ENCODE assay signal across 14 cellular contexts in genomic region chr18:57243624-57244179, GRCh38.
DNase-seq lines count a peak whose midpoint lies in the region; ATAC-seq, FAIRE-seq and TF ChIP-seq lines count a peak whose summit lies in the region.
"Had no signal": no experiment of that assay in that cellular context is flagged by ENCODE, and none has a peak within 500 bp of the region (broad histone marks: within the 10 kb centered on the region; RNA-seq: fewer than 3 reads in every experiment).

No MANE protein-coding gene starts in this region.

- CTCF ChIA-PET in Caco-2 (lab: Charles Lee) = no interaction called here

- ATAC-seq in GM21619 (IDR thresholded peaks at IDR 0.05; ENCODE audit: unreplicated experiment) = no peak
- no peak for ATAC-seq in left lung
- ATAC-seq: A549 had no signal

- no peaks in the 10 kb centered on the region for H3K27me3 Mint-ChIP-seq in Caco-2 (ENCODE audit: insufficient read depth, unreplicated experiment)

- no TSS peak for BruUV-seq in Caco-2 (replicated peaks; lab: Mats Ljungman, UMichigan)

- H3K36me3 ChIP-seq in Caco-2 (ENCODE audit: control insufficient read depth, insufficient read depth, low read length) (no peaks in the 10 kb centered on the region), hepatocyte (replicated peaks; ENCODE audit: insufficient read depth, low read depth) (no peaks in the 10 kb centered on the region), left lung (no peaks in the 10 kb centered on the region), ascending aorta (no peaks in the 10 kb centered on the region)
- H3K36me3 ChIP-seq: BE2C had no signal

- no peak overlapping the region for H3K4me2 ChIP-seq in hepatocyte
- H3K4me2 ChIP-seq: A549 had no signal

- no peaks in the 10 kb centered on the region for H3K36me3 Mint-ChIP-seq in Caco-2 (ENCODE audit: insufficient read depth, unreplicated experiment)
- H3K36me3 Mint-ChIP-seq: CD4-positive, alpha-beta memory T cell had no signal

- H3K79me2 ChIP-seq in hepatocyte = no peaks in the 10 kb centered on the region

- POLR2A ChIA-PET in Caco-2 (lab: Charles Lee) = no interaction called here

- no peak overlapping the region for H3K27ac Mint-ChIP-seq in Caco-2 (ENCODE audit: unreplicated experiment)
- H3K27ac Mint-ChIP-seq: CD4-positive, alpha-beta memory T cell; H9 had no signal

- intact Hi-C loops in Caco-2 (cut with micrococcal nuclease; ENCODE audit: unreplicated experiment) (no loop called here), left lung (cut with DNase I) (no loop called here), ascending aorta (cut with DNase I) (no loop called here)

- WGBS in hepatocyte (ENCODE audit: low lambda C conversion rate, missing lambda C conversion rate) = 57% methylated on average over 8 of the region's 8 CpGs

- H3K27me3 ChIP-seq in Caco-2 (replicated peaks; ENCODE audit: control insufficient read depth, insufficient read depth, low read length) = no peaks in the 10 kb centered on the region
- peaks cover 8% of the 10 kb centered on the region for H3K27me3 ChIP-seq in hepatocyte
- no peaks in the 10 kb centered on the region for H3K27me3 ChIP-seq in left lung
- no peaks in the 10 kb centered on the region for H3K27me3 ChIP-seq in ascending aorta
- H3K27me3 ChIP-seq: BE2C had no signal

- no peaks in the 10 kb centered on the region for H3K4me1 Mint-ChIP-seq in Caco-2 (ENCODE audit: low read depth, unreplicated experiment)
- H3K4me1 Mint-ChIP-seq: CD4-positive, alpha-beta memory T cell; H9 had no signal

- H3K9me3 Mint-ChIP-seq in Caco-2 (ENCODE audit: unreplicated experiment) = no peaks in the 10 kb centered on the region
- H3K9me3 Mint-ChIP-seq: CD4-positive, alpha-beta memory T cell; H9 had no signal

- H4K20me1 ChIP-seq in hepatocyte (ENCODE audit: insufficient read depth, poor library complexity, severe bottlenecking) = no peaks in the 10 kb centered on the region

- no peak overlapping the region for H3K27ac ChIP-seq in hepatocyte
- no peak overlapping the region for H3K27ac ChIP-seq in left lung
- no peak overlapping the region for H3K27ac ChIP-seq in ascending aorta
- H3K27ac ChIP-seq: A549, C4-2B had no signal

- no peak overlapping the region for H3K4me3 Mint-ChIP-seq in Caco-2 (ENCODE audit: unreplicated experiment)
- H3K4me3 Mint-ChIP-seq: CD4-positive, alpha-beta memory T cell; H9 had no signal

- no peaks in the 10 kb centered on the region for H3K4me1 ChIP-seq in Caco-2
- H3K4me1 ChIP-seq in hepatocyte (ENCODE audit: insufficient read depth) = no peaks in the 10 kb centered on the region
- H3K4me1 ChIP-seq in left lung = no peaks in the 10 kb centered on the region
- H3K4me1 ChIP-seq in ascending aorta = no peaks in the 10 kb centered on the region
- H3K4me1 ChIP-seq: A549, BE2C had no signal

- no peak overlapping the region for H3K4me3 ChIP-seq in Caco-2 (ENCODE audit: low read depth, low read length)
- no peak overlapping the region for H3K4me3 ChIP-seq in hepatocyte
- H3K4me3 ChIP-seq in left lung = no peak overlapping the region
- no peak overlapping the region for H3K4me3 ChIP-seq in ascending aorta
- H3K4me3 ChIP-seq: A549 had no signal

- H3K9me3 ChIP-seq in Caco-2 (no peaks in the 10 kb centered on the region), hepatocyte (ENCODE audit: low read depth) (no peaks in the 10 kb centered on the region), left lung (no peaks in the 10 kb centered on the region), ascending aorta (no peaks in the 10 kb centered on the region)
- H3K9me3 ChIP-seq: A549, BE2C had no signal

- DNase-seq in Caco-2 = peak; percentile 17 to 35
- no peak for DNase-seq in D721Med (ENCODE audit: insufficient read length, low spot score)
- peak; percentile 37 for DNase-seq in NCI-H69 (lab: John Stamatoyannopoulos, UW)
- peak; percentile 24 for DNase-seq in hepatocyte (ENCODE audit: low spot score)
- DNase-seq in NAMALWA (ENCODE audit: low spot score) = no peak
- no peak for DNase-seq in left lung
- no peak for DNase-seq in ascending aorta (ENCODE audit: low spot score in 2 of 2)
- DNase-seq: BE2C; CD4-positive, alpha-beta memory T cell; GOT3; H9 had no signal

- TF ChIP-seq CTCF in Caco-2 (IDR thresholded peaks at IDR 0.05; ENCODE audit: insufficient read depth in 1 of 2, low read depth in 1 of 2, low read length in 1 of 2, severe bottlenecking in 1 of 2, unreplicated experiment in 1 of 2) (no peak), D721Med (IDR thresholded peaks at IDR 0.05; ENCODE audit: insufficient read depth, missing control alignments) (no peak), hepatocyte (IDR thresholded peaks at IDR 0.05; ENCODE audit: poor library complexity) (no peak), left lung (IDR thresholded peaks at IDR 0.05) (no peak), ascending aorta (IDR thresholded peaks at IDR 0.05) (no peak)

- peak; percentile 89 for FAIRE-seq in D721Med (lab: Jason Lieb, UNC)
- FAIRE-seq: A549 had no signal

- H2AFZ ChIP-seq in hepatocyte = no peak overlapping the region

- no peaks in the 10 kb centered on the region for H3K9me2 ChIP-seq in hepatocyte (replicated peaks; ENCODE audit: insufficient read depth)

Comparison
In these comparisons a context has a peak if more than half of its experiments do, and no peak if none do; other contexts are left out.
1. DNase-seq: peak in Caco-2 (2 of 2), NCI-H69 (single experiment) and hepatocyte (single experiment); none in D721Med (single experiment), NAMALWA (single experiment), left lung (0 of 2) and ascending aorta (0 of 2).